In the genomic region with DNA sequence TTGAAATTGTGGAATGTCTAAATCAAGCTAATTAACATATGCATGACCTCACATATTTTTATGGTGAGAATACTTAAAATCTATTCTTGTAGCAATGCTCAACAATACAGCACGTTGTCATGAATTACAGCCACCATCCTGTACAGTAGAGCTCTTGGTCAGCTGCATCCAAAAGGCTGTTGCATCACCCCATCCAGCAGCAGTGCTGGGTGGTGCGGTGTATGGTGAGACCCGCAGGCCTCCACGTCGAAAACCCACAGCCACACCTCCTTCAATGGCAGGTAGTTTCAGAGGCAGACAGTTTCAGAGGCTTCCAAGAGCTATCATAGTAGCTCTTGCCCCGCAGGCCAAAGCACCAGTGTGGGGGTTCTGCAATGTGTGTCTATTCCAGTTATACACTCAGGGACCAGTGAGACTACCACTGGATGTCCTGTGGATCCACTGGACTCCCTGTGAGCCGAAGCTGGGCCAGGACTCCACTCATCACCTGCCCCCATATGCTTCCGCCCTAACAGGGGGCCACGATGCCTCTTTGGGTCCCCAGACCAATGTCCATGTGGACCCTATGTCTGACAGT, we compare ENCODE assay signal across 1 cellular context.
TF ChIP-seq lines count a peak whose summit lies in the region.

No MANE protein-coding gene starts in this region.

TF ChIP-seq in GM23338, 12 proteins besides CTCF, POLR2A, EP300 and RAD21 (continued from another document):
- TF ChIP-seq, protein P1, sequence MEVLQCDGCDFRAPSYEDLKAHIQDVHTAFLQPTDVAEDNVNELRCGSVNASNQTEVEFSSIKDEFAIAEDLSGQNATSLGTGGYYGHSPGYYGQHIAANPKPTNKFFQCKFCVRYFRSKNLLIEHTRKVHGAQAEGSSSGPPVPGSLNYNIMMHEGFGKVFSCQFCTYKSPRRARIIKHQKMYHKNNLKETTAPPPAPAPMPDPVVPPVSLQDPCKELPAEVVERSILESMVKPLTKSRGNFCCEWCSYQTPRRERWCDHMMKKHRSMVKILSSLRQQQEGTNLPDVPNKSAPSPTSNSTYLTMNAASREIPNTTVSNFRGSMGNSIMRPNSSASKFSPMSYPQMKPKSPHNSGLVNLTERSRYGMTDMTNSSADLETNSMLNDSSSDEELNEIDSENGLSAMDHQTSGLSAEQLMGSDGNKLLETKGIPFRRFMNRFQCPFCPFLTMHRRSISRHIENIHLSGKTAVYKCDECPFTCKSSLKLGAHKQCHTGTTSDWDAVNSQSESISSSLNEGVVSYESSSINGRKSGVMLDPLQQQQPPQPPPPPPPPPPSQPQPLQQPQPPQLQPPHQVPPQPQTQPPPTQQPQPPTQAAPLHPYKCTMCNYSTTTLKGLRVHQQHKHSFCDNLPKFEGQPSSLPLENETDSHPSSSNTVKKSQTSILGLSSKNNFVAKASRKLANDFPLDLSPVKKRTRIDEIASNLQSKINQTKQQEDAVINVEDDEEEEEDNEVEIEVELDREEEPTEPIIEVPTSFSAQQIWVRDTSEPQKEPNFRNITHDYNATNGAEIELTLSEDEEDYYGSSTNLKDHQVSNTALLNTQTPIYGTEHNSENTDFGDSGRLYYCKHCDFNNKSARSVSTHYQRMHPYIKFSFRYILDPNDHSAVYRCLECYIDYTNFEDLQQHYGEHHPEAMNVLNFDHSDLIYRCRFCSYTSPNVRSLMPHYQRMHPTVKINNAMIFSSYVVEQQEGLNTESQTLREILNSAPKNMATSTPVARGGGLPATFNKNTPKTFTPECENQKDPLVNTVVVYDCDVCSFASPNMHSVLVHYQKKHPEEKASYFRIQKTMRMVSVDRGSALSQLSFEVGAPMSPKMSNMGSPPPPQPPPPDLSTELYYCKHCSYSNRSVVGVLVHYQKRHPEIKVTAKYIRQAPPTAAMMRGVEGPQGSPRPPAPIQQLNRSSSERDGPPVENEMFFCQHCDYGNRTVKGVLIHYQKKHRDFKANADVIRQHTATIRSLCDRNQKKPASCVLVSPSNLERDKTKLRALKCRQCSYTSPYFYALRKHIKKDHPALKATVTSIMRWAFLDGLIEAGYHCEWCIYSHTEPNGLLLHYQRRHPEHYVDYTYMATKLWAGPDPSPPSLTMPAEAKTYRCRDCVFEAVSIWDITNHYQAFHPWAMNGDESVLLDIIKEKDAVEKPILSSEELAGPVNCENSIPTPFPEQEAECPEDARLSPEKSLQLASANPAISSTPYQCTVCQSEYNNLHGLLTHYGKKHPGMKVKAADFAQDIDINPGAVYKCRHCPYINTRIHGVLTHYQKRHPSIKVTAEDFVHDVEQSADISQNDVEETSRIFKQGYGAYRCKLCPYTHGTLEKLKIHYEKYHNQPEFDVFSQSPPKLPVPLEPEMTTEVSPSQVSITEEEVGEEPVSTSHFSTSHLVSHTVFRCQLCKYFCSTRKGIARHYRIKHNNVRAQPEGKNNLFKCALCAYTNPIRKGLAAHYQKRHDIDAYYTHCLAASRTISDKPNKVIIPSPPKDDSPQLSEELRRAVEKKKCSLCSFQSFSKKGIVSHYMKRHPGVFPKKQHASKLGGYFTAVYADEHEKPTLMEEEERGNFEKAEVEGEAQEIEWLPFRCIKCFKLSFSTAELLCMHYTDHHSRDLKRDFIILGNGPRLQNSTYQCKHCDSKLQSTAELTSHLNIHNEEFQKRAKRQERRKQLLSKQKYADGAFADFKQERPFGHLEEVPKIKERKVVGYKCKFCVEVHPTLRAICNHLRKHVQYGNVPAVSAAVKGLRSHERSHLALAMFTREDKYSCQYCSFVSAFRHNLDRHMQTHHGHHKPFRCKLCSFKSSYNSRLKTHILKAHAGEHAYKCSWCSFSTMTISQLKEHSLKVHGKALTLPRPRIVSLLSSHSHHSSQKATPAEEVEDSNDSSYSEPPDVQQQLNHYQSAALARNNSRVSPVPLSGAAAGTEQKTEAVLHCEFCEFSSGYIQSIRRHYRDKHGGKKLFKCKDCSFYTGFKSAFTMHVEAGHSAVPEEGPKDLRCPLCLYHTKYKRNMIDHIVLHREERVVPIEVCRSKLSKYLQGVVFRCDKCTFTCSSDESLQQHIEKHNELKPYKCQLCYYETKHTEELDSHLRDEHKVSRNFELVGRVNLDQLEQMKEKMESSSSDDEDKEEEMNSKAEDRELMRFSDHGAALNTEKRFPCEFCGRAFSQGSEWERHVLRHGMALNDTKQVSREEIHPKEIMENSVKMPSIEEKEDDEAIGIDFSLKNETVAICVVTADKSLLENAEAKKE (CRISPR knock-in tag; IDR thresholded peaks at IDR 0.05), result no peak
- no peak for TF ChIP-seq ETS1 (IDR thresholded peaks at IDR 0.05)
- TF ChIP-seq EZH2 (IDR thresholded peaks at IDR 0.05; ENCODE audit: low read depth, unreplicated experiment), result no peak
- TF ChIP-seq ZNF114 (CRISPR knock-in tag; IDR thresholded peaks at IDR 0.05), result no peak
- no peak for TF ChIP-seq ZNF331 (CRISPR knock-in tag; IDR thresholded peaks at IDR 0.05; ENCODE audit: low read depth)
- TF ChIP-seq, protein P2, sequence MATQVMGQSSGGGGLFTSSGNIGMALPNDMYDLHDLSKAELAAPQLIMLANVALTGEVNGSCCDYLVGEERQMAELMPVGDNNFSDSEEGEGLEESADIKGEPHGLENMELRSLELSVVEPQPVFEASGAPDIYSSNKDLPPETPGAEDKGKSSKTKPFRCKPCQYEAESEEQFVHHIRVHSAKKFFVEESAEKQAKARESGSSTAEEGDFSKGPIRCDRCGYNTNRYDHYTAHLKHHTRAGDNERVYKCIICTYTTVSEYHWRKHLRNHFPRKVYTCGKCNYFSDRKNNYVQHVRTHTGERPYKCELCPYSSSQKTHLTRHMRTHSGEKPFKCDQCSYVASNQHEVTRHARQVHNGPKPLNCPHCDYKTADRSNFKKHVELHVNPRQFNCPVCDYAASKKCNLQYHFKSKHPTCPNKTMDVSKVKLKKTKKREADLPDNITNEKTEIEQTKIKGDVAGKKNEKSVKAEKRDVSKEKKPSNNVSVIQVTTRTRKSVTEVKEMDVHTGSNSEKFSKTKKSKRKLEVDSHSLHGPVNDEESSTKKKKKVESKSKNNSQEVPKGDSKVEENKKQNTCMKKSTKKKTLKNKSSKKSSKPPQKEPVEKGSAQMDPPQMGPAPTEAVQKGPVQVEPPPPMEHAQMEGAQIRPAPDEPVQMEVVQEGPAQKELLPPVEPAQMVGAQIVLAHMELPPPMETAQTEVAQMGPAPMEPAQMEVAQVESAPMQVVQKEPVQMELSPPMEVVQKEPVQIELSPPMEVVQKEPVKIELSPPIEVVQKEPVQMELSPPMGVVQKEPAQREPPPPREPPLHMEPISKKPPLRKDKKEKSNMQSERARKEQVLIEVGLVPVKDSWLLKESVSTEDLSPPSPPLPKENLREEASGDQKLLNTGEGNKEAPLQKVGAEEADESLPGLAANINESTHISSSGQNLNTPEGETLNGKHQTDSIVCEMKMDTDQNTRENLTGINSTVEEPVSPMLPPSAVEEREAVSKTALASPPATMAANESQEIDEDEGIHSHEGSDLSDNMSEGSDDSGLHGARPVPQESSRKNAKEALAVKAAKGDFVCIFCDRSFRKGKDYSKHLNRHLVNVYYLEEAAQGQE (IDR thresholded peaks at IDR 0.05; ENCODE audit: unreplicated experiment), result no peak
